Comparison of ENCODE assay signal across 11 cellular contexts in genomic region chr1:6800728-6801127, GRCh38. TPM values are rescaled to one million over a fixed set of nuclear protein-coding genes. Genes with fewer than 3 reads are reported as not detected.
DNase-seq lines count a peak whose midpoint lies in the region; ATAC-seq and TF ChIP-seq lines count a peak whose summit lies in the region.
"Had no signal": no experiment of that assay in that cellular context is flagged by ENCODE, and none has a peak within 500 bp of the region (broad histone marks: within the 10 kb centered on the region; RNA-seq: fewer than 3 reads in every experiment).

No MANE protein-coding gene starts in this region.

- H3K9me3 ChIP-seq in left ventricle myocardium inferior (replicated peaks): no peaks in the 10 kb centered on the region
- no peaks in the 10 kb centered on the region for H3K9me3 ChIP-seq in subcutaneous abdominal adipose tissue (ENCODE audit: control insufficient read depth in 5 of 5, low read length in 5 of 5)
- H3K9me3 ChIP-seq: Peyer's patch had no signal

- no peak overlapping the region for H2AFZ ChIP-seq in GM23338

- H3K27me3 Mint-ChIP-seq in GM23338 (ENCODE audit: insufficient read depth, low read depth, poor library complexity) (peaks cover 4% of the 10 kb centered on the region), activated B cell treated with CpG ODN at 0.5 μM for 24 hours (no peaks in the 10 kb centered on the region)

- POLR2A ChIA-PET in activated B cell treated with CpG ODN at 0.5 μM for 24 hours (lab: Charles Lee): no interaction called here

- H3K36me3 Mint-ChIP-seq in GM23338 (ENCODE audit: low read depth) (peaks cover under 1% of the 10 kb centered on the region; the same call in 1 of the 3 replicates), activated B cell treated with CpG ODN at 0.5 μM for 24 hours (ENCODE audit: low read depth) (peaks cover 9% of the 10 kb centered on the region)
- H3K36me3 Mint-ChIP-seq: WTC11 had no signal

- H3F3A ChIP-seq in GM23338 (replicated peaks; ENCODE audit: low read depth): no peaks in the 10 kb centered on the region

- TF ChIP-seq CTCF in GM23338 (conservative IDR thresholded peaks at IDR 0.05; ENCODE audit: low read depth in 2 of 2) (no peak), activated B cell treated with CpG ODN at 0.5 μM for 24 hours (IDR thresholded peaks at IDR 0.05) (no peak), left ventricle myocardium inferior (IDR thresholded peaks at IDR 0.05; ENCODE audit: borderline replicate concordance) (no peak)

- ATAC-seq in GM23338 (no peak), activated B cell treated with CpG ODN at 0.5 μM for 24 hours (ENCODE audit: low read depth) (no peak)
- ATAC-seq: WTC11 had no signal

- H4K20me1 ChIP-seq in GM23338 (replicated peaks; ENCODE audit: insufficient read depth): peaks cover 70% of the 10 kb centered on the region

- H3K4me1 Mint-ChIP-seq in GM23338: peaks cover 9% of the 10 kb centered on the region; the same call in 2 of the 3 replicates
- peaks cover 40% of the 10 kb centered on the region for H3K4me1 Mint-ChIP-seq in activated B cell treated with CpG ODN at 0.5 μM for 24 hours

- H3K27ac ChIP-seq in GM23338 (ENCODE audit: low read depth) (no peak overlapping the region), left ventricle myocardium inferior (replicated peaks) (peak overlapping the region; percentile 63), subcutaneous abdominal adipose tissue (ENCODE audit: low read depth, low read length) (peak overlapping the region; percentile 45)

- H3K4me1 ChIP-seq in GM23338 (ENCODE audit: insufficient read depth) (peaks cover 12% of the 10 kb centered on the region), left ventricle myocardium inferior (peaks cover 80% of the 10 kb centered on the region), subcutaneous abdominal adipose tissue (ENCODE audit: control insufficient read depth in 5 of 5, insufficient read depth in 5 of 5, low read length in 5 of 5) (peaks cover 0 to 36% (median 25%) of the 10 kb centered on the region in 5 donors)

- H3K27ac Mint-ChIP-seq in GM23338: no peak overlapping the region
- peak overlapping the region; percentile 15 for H3K27ac Mint-ChIP-seq in activated B cell treated with CpG ODN at 0.5 μM for 24 hours
- H3K27ac Mint-ChIP-seq: WTC11 had no signal

- CTCF ChIA-PET in activated B cell treated with CpG ODN at 0.5 μM for 24 hours (lab: Charles Lee): no interaction called here

- H3K4me3 Mint-ChIP-seq in GM23338 (no peak overlapping the region), activated B cell treated with CpG ODN at 0.5 μM for 24 hours (no peak overlapping the region)
- H3K4me3 Mint-ChIP-seq: WTC11 had no signal

- no peaks in the 10 kb centered on the region for H3K9me3 Mint-ChIP-seq in GM23338
- no peaks in the 10 kb centered on the region for H3K9me3 Mint-ChIP-seq in activated B cell treated with CpG ODN at 0.5 μM for 24 hours
- H3K9me3 Mint-ChIP-seq: WTC11 had no signal

- DNase-seq in GM23338 (ENCODE audit: low spot score) (no peak), activated B cell treated with CpG ODN at 0.5 μM for 24 hours (no peak), left ventricle myocardium inferior (no peak), NCI-H69 (lab: John Stamatoyannopoulos, UW) (no peak), DMS153 (lab: John Stamatoyannopoulos, UW) (no peak), inferior parietal cortex (ENCODE audit: extremely low spot score) (no peak)
- DNase-seq: activated gamma-delta T cell, NCI-H187 treated with DMSO at 0.1 percent for 48 hours, Peyer's patch had no signal

- no peaks in the 10 kb centered on the region for H3K9me2 ChIP-seq in GM23338 (ENCODE audit: insufficient read depth)

- intact Hi-C loops in activated B cell treated with CpG ODN at 0.5 μM for 24 hours (cut with micrococcal nuclease) (no loop called here), left ventricle myocardium inferior (cut with micrococcal nuclease) (no loop called here)

- H3K4me2 ChIP-seq in GM23338: peak overlapping the region; percentile 44; the same call in 1 of the 2 replicates

- H3K27me3 ChIP-seq in GM23338 (ENCODE audit: insufficient read depth): no peaks in the 10 kb centered on the region
- no peaks in the 10 kb centered on the region for H3K27me3 ChIP-seq in left ventricle myocardium inferior (ENCODE audit: low read depth)
- no peaks in the 10 kb centered on the region for H3K27me3 ChIP-seq in subcutaneous abdominal adipose tissue (ENCODE audit: control insufficient read depth in 5 of 5, insufficient read depth in 4 of 5, low read length in 5 of 5)
- H3K27me3 ChIP-seq: Peyer's patch had no signal

- H3K9ac ChIP-seq in subcutaneous abdominal adipose tissue (ENCODE audit: low read length in 5 of 5): no peak overlapping the region

- H3K4me3 ChIP-seq in GM23338 (no peak overlapping the region), left ventricle myocardium inferior (no peak overlapping the region), subcutaneous abdominal adipose tissue (ENCODE audit: low read depth in 1 of 5, low read length in 5 of 5) (no peak overlapping the region)
- H3K4me3 ChIP-seq: Peyer's patch had no signal

- H3K79me2 ChIP-seq in GM23338 (replicated peaks; ENCODE audit: insufficient read depth): peaks cover 100% of the 10 kb centered on the region

- H3K36me3 ChIP-seq in GM23338 (ENCODE audit: insufficient read depth) (no peaks in the 10 kb centered on the region), left ventricle myocardium inferior (no peaks in the 10 kb centered on the region), subcutaneous abdominal adipose tissue (ENCODE audit: control insufficient read depth in 5 of 5, insufficient read depth in 5 of 5, low read length in 5 of 5) (no peaks in the 10 kb centered on the region)
- H3K36me3 ChIP-seq: Peyer's patch had no signal

TF ChIP-seq in GM23338, 12 proteins besides CTCF, POLR2A, EP300 and RAD21 (continues in another document):
- TF ChIP-seq REST (IDR thresholded peaks at IDR 0.05; ENCODE audit: unreplicated experiment) (no peak), ZNF114 (CRISPR knock-in tag; IDR thresholded peaks at IDR 0.05) (no peak), JUNB (IDR thresholded peaks at IDR 0.05; ENCODE audit: unreplicated experiment) (no peak), EZH2phosphoT487 (IDR thresholded peaks at IDR 0.05; ENCODE audit: unreplicated experiment) (no peak)

RNA-seq across cellular contexts. Expression of gene CAMTA1, which starts 15.5 kb away (rescaled TPM):
- 115 and 119 TPM in 2 replicates for total RNA-seq in GM23338 (2014; rRNA removed; shearing (Covaris generic))
- polyA plus RNA-seq in GM23338 (2016; fragmentation: Nextera tagmentation; extraction: Ambion mirVana): 519 and 580 TPM in 2 replicates
- total RNA-seq in activated B cell treated with CpG ODN at 0.5 μM for 24 hours: 49.8 and 50.8 TPM in 2 replicates
- total RNA-seq in left ventricle myocardium inferior: 160 TPM
